In the genomic region with DNA sequence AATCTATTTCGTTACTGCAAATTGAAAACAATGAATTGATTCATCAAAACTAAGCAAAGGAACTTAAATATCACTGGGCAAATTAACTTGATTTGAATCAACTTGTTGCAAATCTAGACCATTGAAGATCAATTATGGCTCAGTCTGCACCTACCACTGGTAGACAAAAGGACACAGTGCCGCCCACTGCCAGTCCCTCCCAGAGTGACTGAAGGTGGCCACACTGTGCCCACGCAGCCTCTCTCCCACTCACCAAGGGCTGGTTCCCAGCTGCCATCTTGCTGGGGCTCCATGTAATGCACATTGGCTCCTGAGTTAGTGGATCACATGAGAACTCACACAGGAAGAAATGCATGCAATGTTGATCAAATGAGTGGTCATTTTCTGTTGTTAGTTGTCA, we compare ENCODE assay signal across 20 cellular contexts.
DNase-seq lines count a peak whose midpoint lies in the region; ATAC-seq, FAIRE-seq and TF ChIP-seq lines count a peak whose summit lies in the region.
"Had no signal": no experiment of that assay in that cellular context is flagged by ENCODE, and none has a peak within 500 bp of the region (broad histone marks: within the 10 kb centered on the region; RNA-seq: fewer than 3 reads in every experiment).

No MANE protein-coding gene starts in this region.

- no peak for TF ChIP-seq RAD21 in A549 (conservative IDR thresholded peaks at IDR 0.05 in 1 of 2, IDR thresholded peaks at IDR 0.05 in 1 of 2)
- no peak for TF ChIP-seq RAD21 in K562 (CRISPR knock-in tag; conservative IDR thresholded peaks at IDR 0.05 in 1 of 2, IDR thresholded peaks at IDR 0.05 in 1 of 2)

- H3K4me1 ChIP-seq in A549 (no peaks in the 10 kb centered on the region), K562 (replicated peaks in 1 of 2; ENCODE audit: control insufficient read depth in 2 of 2, insufficient read depth in 2 of 2, low read length in 2 of 2) (no peaks in the 10 kb centered on the region; a peak in 1 of 5 replicates), heart right ventricle (peaks cover 0 to 4% (median 0%) of the 10 kb centered on the region in 9 donors)
- H3K4me1 ChIP-seq: BE2C had no signal

- H3K9ac ChIP-seq in K562 (ENCODE audit: insufficient read depth in 1 of 2, low read depth in 2 of 2, low read length in 2 of 2), result no peak overlapping the region

- TF ChIP-seq CTCF in A549 (IDR thresholded peaks at IDR 0.05), result no peak
- no peak for TF ChIP-seq CTCF in K562 (IDR thresholded peaks at IDR 0.05 in 2 of 3, conservative IDR thresholded peaks at IDR 0.05 in 1 of 3; ENCODE audit: insufficient read depth in 2 of 3, low read depth in 1 of 3, low read length in 3 of 3)
- no peak for TF ChIP-seq CTCF in heart right ventricle (IDR thresholded peaks at IDR 0.05)

- no peak overlapping the region for H3K4me3 ChIP-seq in A549
- H3K4me3 ChIP-seq in K562, result no peak overlapping the region
- no peak overlapping the region for H3K4me3 ChIP-seq in heart right ventricle
- H3K4me3 ChIP-seq: GM23338 had no signal

- no peaks in the 10 kb centered on the region for H3K9me1 ChIP-seq in K562 (ENCODE audit: control insufficient read depth, insufficient read depth, low read length)

- CTCF ChIA-PET in A549 (lab: Yijun Ruan, JAX) (no interaction called here), K562 (lab: Yijun Ruan, JAX; ENCODE audit: low intra/inter-chr PET ratio) (no interaction called here)

- H3K4me2 ChIP-seq in A549 (no peak overlapping the region), K562 (ENCODE audit: insufficient read depth, low read length) (no peak overlapping the region)
- H3K4me2 ChIP-seq: GM23338 had no signal

- DNase-seq in A549 (ENCODE audit: low read depth in 1 of 2, low spot score in 1 of 2), result no peak
- no peak for DNase-seq in GM12892 (ENCODE audit: insufficient read length)
- DNase-seq in K562 (ENCODE audit: extremely low read depth in 1 of 4, low spot score in 3 of 4), result no peak
- no peak for DNase-seq in urothelium cell line (ENCODE audit: low spot score)
- DNase-seq in HK-2 (ENCODE audit: unreplicated experiment), result no peak
- DNase-seq in heart right ventricle, result no peak
- DNase-seq: ACHN; BE2C; C1 segment of cervical spinal cord; CD4-positive, CD25-positive, alpha-beta regulatory T cell; CD8-positive, alpha-beta memory T cell; COR-L47; DMS 273 treated with DMSO at 0.1 percent for 48 hours; DMS53; DND-41; EL; HCEC 1CT; HFFc6 had no signal

- POLR2A ChIA-PET in A549 (lab: Yijun Ruan, JAX), result no interaction called here
- POLR2A ChIA-PET in K562 (lab: Yijun Ruan, JAX), result no interaction called here

- no TSS peak for BruUV-seq in K562 (replicated peaks; lab: Mats Ljungman, UMichigan)

- ATAC-seq in A549, result no peak
- no peak for ATAC-seq in K562
- no peak for ATAC-seq in heart right ventricle
- ATAC-seq: GM23338 had no signal

- no peaks in the 10 kb centered on the region for H3K79me2 ChIP-seq in K562 (ENCODE audit: control insufficient read depth, insufficient read depth, low read length)

- TF ChIP-seq POLR2A in A549 (IDR thresholded peaks at IDR 0.05; ENCODE audit: low read length) (no peak), GM12892 (IDR thresholded peaks at IDR 0.05; ENCODE audit: low read depth, low read length) (no peak), K562 (conservative IDR thresholded peaks at IDR 0.05) (no peak)

- H3K27ac ChIP-seq in A549 (no peak overlapping the region), K562 (ENCODE audit: extremely low read depth, low read depth, low read length) (no peak overlapping the region), heart right ventricle (no peak overlapping the region)

- in situ Hi-C loops in K562 (cut with MboI), result loop anchor here (5.0 kb wide), 1 partner anchor 91 kb away; no protein-coding TSS in a partner anchor

- 82% methylated on average over 3 of the region's 3 CpGs for WGBS in A549 (ENCODE audit: missing lambda C conversion rate)
- WGBS in K562 (ENCODE audit: insufficient coverage, low coverage, missing lambda C conversion rate), result 3% methylated on average over 3 of the region's 3 CpGs
- 95 to 97% methylated on average over 3 of the region's 3 CpGs for WGBS in heart right ventricle, 2 donors

- H3K9me3 ChIP-seq in A549 (no peaks in the 10 kb centered on the region), K562 (replicated peaks; ENCODE audit: control insufficient read depth, insufficient read depth, low read depth, low read length) (no peaks in the 10 kb centered on the region), heart right ventricle (no peaks in the 10 kb centered on the region)
- H3K9me3 ChIP-seq: BE2C had no signal

- H3K36me3 ChIP-seq in K562 (ENCODE audit: control insufficient read depth, insufficient read depth, low read length) (no peaks in the 10 kb centered on the region), heart right ventricle (peaks cover 0 to 55% (median 0%) of the 10 kb centered on the region in 9 donors)
- H3K36me3 ChIP-seq: BE2C had no signal

- peak; percentile 93 for FAIRE-seq in A549 (lab: Jason Lieb, UNC)
- FAIRE-seq in GM12892 (lab: Jason Lieb, UNC), result peak; percentile 57
- FAIRE-seq in K562 (lab: Jason Lieb, UNC), result peak; percentile 66
- FAIRE-seq in urothelium cell line (lab: Jason Lieb, UNC), result peak; percentile 13
- FAIRE-seq: H54 had no signal

- H3K27me3 ChIP-seq in K562 (ENCODE audit: control insufficient read depth in 2 of 2, insufficient read depth in 2 of 2, low read length in 2 of 2) (peaks cover 11 to 36% of the 10 kb centered on the region in 2 experiments; a peak in 4 of 5 replicates), heart right ventricle (peaks cover 0 to 4% (median 0%) of the 10 kb centered on the region in 7 donors)
- H3K27me3 ChIP-seq: BE2C had no signal

- no peak overlapping the region for H2AFZ ChIP-seq in K562 (ENCODE audit: low read depth, low read length)
- H2AFZ ChIP-seq: GM23338 had no signal

- no peak for TF ChIP-seq EP300 in A549 (IDR thresholded peaks at IDR 0.05)
- no peak for TF ChIP-seq EP300 in K562 (IDR thresholded peaks at IDR 0.05; ENCODE audit: low read length)

- intact Hi-C loops in K562 (cut with micrococcal nuclease) (no loop called here), heart right ventricle (cut with DNase I) (no loop called here)

- peaks cover 5% of the 10 kb centered on the region; the same call in 1 of the 2 replicates for H4K20me1 ChIP-seq in K562 (replicated peaks; ENCODE audit: control insufficient read depth, insufficient read depth, low read length)

TF ChIP-seq in A549, 52 proteins besides CTCF, POLR2A, EP300 and RAD21 (continues in another document):
- TF ChIP-seq HES2 (IDR thresholded peaks at IDR 0.05) (no peak), MYC (IDR thresholded peaks at IDR 0.05; ENCODE audit: borderline replicate concordance, low read length) (no peak), ATOH8 (CRISPR knock-in tag; IDR thresholded peaks at IDR 0.05; ENCODE audit: low read depth) (no peak)
- TF ChIP-seq, protein P1, sequence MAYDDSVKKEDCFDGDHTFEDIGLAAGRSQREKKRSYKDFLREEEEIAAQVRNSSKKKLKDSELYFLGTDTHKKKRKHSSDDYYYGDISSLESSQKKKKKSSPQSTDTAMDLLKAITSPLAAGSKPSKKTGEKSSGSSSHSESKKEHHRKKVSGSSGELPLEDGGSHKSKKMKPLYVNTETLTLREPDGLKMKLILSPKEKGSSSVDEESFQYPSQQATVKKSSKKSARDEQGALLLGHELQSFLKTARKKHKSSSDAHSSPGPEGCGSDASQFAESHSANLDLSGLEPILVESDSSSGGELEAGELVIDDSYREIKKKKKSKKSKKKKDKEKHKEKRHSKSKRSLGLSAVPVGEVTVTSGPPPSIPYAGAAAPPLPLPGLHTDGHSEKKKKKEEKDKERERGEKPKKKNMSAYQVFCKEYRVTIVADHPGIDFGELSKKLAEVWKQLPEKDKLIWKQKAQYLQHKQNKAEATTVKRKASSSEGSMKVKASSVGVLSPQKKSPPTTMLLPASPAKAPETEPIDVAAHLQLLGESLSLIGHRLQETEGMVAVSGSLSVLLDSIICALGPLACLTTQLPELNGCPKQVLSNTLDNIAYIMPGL (CRISPR knock-in tag; IDR thresholded peaks at IDR 0.05; ENCODE audit: borderline replicate concordance), result no peak

TF ChIP-seq in K562, 482 proteins besides CTCF, POLR2A, EP300 and RAD21 (continues in another document):
- TF ChIP-seq, protein P2, sequence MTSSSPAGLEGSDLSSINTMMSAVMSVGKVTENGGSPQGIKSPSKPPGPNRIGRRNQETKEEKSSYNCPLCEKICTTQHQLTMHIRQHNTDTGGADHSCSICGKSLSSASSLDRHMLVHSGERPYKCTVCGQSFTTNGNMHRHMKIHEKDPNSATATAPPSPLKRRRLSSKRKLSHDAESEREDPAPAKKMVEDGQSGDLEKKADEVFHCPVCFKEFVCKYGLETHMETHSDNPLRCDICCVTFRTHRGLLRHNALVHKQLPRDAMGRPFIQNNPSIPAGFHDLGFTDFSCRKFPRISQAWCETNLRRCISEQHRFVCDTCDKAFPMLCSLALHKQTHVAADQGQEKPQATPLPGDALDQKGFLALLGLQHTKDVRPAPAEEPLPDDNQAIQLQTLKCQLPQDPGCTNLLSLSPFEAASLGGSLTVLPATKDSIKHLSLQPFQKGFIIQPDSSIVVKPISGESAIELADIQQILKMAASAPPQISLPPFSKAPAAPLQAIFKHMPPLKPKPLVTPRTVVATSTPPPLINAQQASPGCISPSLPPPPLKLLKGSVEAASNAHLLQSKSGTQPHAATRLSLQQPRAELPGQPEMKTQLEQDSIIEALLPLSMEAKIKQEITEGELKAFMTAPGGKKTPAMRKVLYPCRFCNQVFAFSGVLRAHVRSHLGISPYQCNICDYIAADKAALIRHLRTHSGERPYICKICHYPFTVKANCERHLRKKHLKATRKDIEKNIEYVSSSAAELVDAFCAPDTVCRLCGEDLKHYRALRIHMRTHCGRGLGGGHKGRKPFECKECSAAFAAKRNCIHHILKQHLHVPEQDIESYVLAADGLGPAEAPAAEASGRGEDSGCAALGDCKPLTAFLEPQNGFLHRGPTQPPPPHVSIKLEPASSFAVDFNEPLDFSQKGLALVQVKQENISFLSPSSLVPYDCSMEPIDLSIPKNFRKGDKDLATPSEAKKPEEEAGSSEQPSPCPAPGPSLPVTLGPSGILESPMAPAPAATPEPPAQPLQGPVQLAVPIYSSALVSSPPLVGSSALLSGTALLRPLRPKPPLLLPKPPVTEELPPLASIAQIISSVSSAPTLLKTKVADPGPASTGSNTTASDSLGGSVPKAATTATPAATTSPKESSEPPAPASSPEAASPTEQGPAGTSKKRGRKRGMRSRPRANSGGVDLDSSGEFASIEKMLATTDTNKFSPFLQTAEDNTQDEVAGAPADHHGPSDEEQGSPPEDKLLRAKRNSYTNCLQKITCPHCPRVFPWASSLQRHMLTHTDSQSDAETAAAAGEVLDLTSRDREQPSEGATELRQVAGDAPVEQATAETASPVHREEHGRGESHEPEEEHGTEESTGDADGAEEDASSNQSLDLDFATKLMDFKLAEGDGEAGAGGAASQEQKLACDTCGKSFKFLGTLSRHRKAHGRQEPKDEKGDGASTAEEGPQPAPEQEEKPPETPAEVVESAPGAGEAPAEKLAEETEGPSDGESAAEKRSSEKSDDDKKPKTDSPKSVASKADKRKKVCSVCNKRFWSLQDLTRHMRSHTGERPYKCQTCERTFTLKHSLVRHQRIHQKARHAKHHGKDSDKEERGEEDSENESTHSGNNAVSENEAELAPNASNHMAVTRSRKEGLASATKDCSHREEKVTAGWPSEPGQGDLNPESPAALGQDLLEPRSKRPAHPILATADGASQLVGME (CRISPR knock-in tag; IDR thresholded peaks at IDR 0.05), result no peak
- TF ChIP-seq CBFB (CRISPR knock-in tag; IDR thresholded peaks at IDR 0.05) (no peak), ZNF134 (CRISPR knock-in tag; conservative IDR thresholded peaks at IDR 0.05) (no peak)
